2 cellular contexts compared by ENCODE assay signal in genomic region chr3:46565607-46566039, GRCh38.
A peak's percentile ranks its signal among the peaks of the same experiment; 100 is the strongest.
TF ChIP-seq lines count a peak whose summit lies in the region.

No MANE protein-coding gene starts in this region.

TF ChIP-seq in H1, 55 proteins besides CTCF, POLR2A, EP300 and RAD21:
- TF ChIP-seq FOSL1 (IDR thresholded peaks at IDR 0.05; ENCODE audit: insufficient read depth, low read depth, low read length) = no peak
- TF ChIP-seq KDM1A (IDR thresholded peaks at IDR 0.05; ENCODE audit: borderline replicate concordance, low read length) = no peak
- peak; percentile 11; the same call in 1 of the 2 replicates for TF ChIP-seq MAX (IDR thresholded peaks at IDR 0.05)
- 0 out of 2 replicates have a peak, but pooled peaks have one; percentile 19 for TF ChIP-seq TAF1 (IDR thresholded peaks at IDR 0.05; ENCODE audit: low read depth, low read length)
- TF ChIP-seq HDAC2 (IDR thresholded peaks at IDR 0.05; ENCODE audit: borderline replicate concordance in 1 of 2, low read depth in 2 of 2, low read length in 2 of 2) = 0 out of 4 replicates have a peak, but pooled peaks of 1 of the 2 experiments have one; percentile 7
- peak; percentile 39 for TF ChIP-seq RNF2 (IDR thresholded peaks at IDR 0.05; ENCODE audit: borderline replicate concordance, low read depth, low read length, missing control alignments, poor library complexity, severe bottlenecking)
- no peak for TF ChIP-seq POU5F1 (IDR thresholded peaks at IDR 0.05; ENCODE audit: low read depth, low read length)
- 0 out of 2 replicates have a peak, but pooled peaks have one; percentile 15 for TF ChIP-seq POLR2AphosphoS5 (IDR thresholded peaks at IDR 0.05; ENCODE audit: low read depth, low read length)
- no peak for TF ChIP-seq JUND (IDR thresholded peaks at IDR 0.05; ENCODE audit: low read length)
- TF ChIP-seq E2F6 (IDR thresholded peaks at IDR 0.05) = peak; percentile 19; the same call in 1 of the 2 replicates
- TF ChIP-seq EGR1 (IDR thresholded peaks at IDR 0.05; ENCODE audit: borderline replicate concordance, low read depth, low read length) = no peak
- TF ChIP-seq CHD1 (IDR thresholded peaks at IDR 0.05; ENCODE audit: low read depth, low read length) = no peak
- no peak for TF ChIP-seq SRF (IDR thresholded peaks at IDR 0.05; ENCODE audit: low read depth, low read length)

TF ChIP-seq in GM12891, 5 proteins besides CTCF, POLR2A, EP300 and RAD21:
- TF ChIP-seq PAX5 (IDR thresholded peaks at IDR 0.05; ENCODE audit: insufficient read depth, low read length, severe bottlenecking) = no peak
- TF ChIP-seq TAF1 (IDR thresholded peaks at IDR 0.05; ENCODE audit: low read depth, low read length) = no peak
- TF ChIP-seq POLR2AphosphoS5 (IDR thresholded peaks at IDR 0.05; ENCODE audit: low read depth, low read length) = no peak
- TF ChIP-seq SPI1 (IDR thresholded peaks at IDR 0.05; ENCODE audit: low read depth, low read length) = no peak
- TF ChIP-seq POU2F2 (IDR thresholded peaks at IDR 0.05; ENCODE audit: low read depth, low read length) = no peak
